In the genomic region with DNA sequence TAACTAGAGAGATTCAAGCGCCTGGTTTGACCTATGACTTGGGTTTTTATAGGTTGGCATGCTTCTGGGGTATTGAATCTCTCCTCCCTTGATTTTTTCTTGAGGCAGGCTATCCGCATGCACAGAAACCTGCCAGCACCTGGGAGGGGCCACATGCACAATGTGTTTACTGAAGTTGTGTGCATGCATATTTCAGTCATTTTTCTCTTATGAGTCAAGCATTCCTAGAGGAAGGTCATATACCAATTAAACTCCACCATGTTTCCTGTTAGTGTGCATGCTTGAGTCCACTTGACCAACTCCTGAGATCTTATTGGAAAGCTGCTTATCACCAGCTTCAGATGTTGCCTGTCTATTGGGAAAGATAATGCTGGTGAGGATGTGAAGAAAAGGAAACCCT, we compare ENCODE assay signal across 21 cellular contexts.
"Had no signal": no experiment of that assay in that cellular context is flagged by ENCODE, and none has a peak within 500 bp of the region (broad histone marks: within the 10 kb centered on the region; RNA-seq: fewer than 3 reads in every experiment).

No MANE protein-coding gene starts in this region.

- H3K36me3 ChIP-seq: esophagus squamous epithelium, left ventricle myocardium inferior, suprapubic skin, transverse colon, vagina had no signal

- H3K4me3 ChIP-seq: esophagus squamous epithelium, left ventricle myocardium inferior, skin epidermis, suprapubic skin, transverse colon, vagina had no signal

- H3K9me3 ChIP-seq: suprapubic skin, transverse colon, vagina had no signal

- H3K27ac ChIP-seq: esophagus squamous epithelium, left ventricle myocardium inferior, skin epidermis, suprapubic skin, transverse colon, vagina had no signal

- ATAC-seq: activated T-cell treated with anti-CD3 and anti-CD28 coated beads, Interleukin-2, amount 50 U/mL, for 72 hours; right cardiac atrium; T-cell had no signal

- H3K9me3 Mint-ChIP-seq: stimulated activated naive CD8-positive, alpha-beta T cell treated with anti-CD3 and anti-CD28 coated beads, Interleukin-15, Interleukin-2, amounts not matched to agents 100 ng/mL and 50 ng/mL, for 24 hours had no signal

- H3K27me3 Mint-ChIP-seq: dendritic cell treated with granulocyte-macrophage colony-stimulating factor and Interleukin-4, amounts not matched to agents 40 ng/mL and 50 ng/mL, for 4 days; progenitor cell of endocrine pancreas; stimulated activated naive CD8-positive, alpha-beta T cell treated with anti-CD3 and anti-CD28 coated beads, Interleukin-15, Interleukin-2, amounts not matched to agents 100 ng/mL and 50 ng/mL, for 24 hours; T-cell had no signal

- H3K36me3 Mint-ChIP-seq: T-cell had no signal

- FAIRE-seq: endothelial cell of umbilical vein, keratinocyte had no signal

- H3K4me3 Mint-ChIP-seq: activated T-cell treated with anti-CD3 and anti-CD28 coated beads, Interleukin-2, amount 50 U/mL, for 72 hours; dendritic cell treated with granulocyte-macrophage colony-stimulating factor and Interleukin-4, amounts not matched to agents 40 ng/mL and 50 ng/mL, for 4 days; stimulated activated naive CD8-positive, alpha-beta T cell treated with anti-CD3 and anti-CD28 coated beads, Interleukin-15, Interleukin-2, amounts not matched to agents 100 ng/mL and 50 ng/mL, for 24 hours; T-cell had no signal

- H3K27ac Mint-ChIP-seq: activated T-cell treated with anti-CD3 and anti-CD28 coated beads, Interleukin-2, amount 50 U/mL, for 72 hours; dendritic cell treated with granulocyte-macrophage colony-stimulating factor and Interleukin-4, amounts not matched to agents 40 ng/mL and 50 ng/mL, for 4 days; progenitor cell of endocrine pancreas; stimulated activated naive CD8-positive, alpha-beta T cell treated with anti-CD3 and anti-CD28 coated beads, Interleukin-15, Interleukin-2, amounts not matched to agents 100 ng/mL and 50 ng/mL, for 24 hours; T-cell had no signal

- H3K4me1 Mint-ChIP-seq: T-cell had no signal

- H3K4me1 ChIP-seq: esophagus squamous epithelium, left ventricle myocardium inferior, suprapubic skin, transverse colon, vagina had no signal

- DNase-seq: activated CD4-positive, alpha-beta T cell treated with anti-CD3 and anti-CD28 coated beads, Interleukin-2, amount 50 U/mL, for 1 hour; activated effector memory CD4-positive, alpha-beta T cell treated with anti-CD3 and anti-CD28 coated beads, Interleukin-2, amount 50 U/mL, for 16 hours; activated naive CD4-positive, alpha-beta T cell treated with anti-CD3 and anti-CD28 coated beads, Interleukin-2, amount 50 U/mL, for 16 hours; activated T-cell treated with anti-CD3 and anti-CD28 coated beads, Interleukin-2, amount 50 U/mL, for 72 hours; aorta; effector memory CD4-positive, alpha-beta T cell; esophagus squamous epithelium; hippocampal formation; left ventricle myocardium inferior; right cardiac atrium; stimulated activated CD4-positive, alpha-beta T cell treated with anti-CD3 and anti-CD28 coated beads, Interleukin-2, amount 100 ng/mL, for 48 hours; T-cell; transverse colon had no signal

- H3K27me3 ChIP-seq: esophagus squamous epithelium, suprapubic skin, transverse colon, vagina had no signal
